ENCODE assay signal across 8 cellular contexts in the genomic region with DNA sequence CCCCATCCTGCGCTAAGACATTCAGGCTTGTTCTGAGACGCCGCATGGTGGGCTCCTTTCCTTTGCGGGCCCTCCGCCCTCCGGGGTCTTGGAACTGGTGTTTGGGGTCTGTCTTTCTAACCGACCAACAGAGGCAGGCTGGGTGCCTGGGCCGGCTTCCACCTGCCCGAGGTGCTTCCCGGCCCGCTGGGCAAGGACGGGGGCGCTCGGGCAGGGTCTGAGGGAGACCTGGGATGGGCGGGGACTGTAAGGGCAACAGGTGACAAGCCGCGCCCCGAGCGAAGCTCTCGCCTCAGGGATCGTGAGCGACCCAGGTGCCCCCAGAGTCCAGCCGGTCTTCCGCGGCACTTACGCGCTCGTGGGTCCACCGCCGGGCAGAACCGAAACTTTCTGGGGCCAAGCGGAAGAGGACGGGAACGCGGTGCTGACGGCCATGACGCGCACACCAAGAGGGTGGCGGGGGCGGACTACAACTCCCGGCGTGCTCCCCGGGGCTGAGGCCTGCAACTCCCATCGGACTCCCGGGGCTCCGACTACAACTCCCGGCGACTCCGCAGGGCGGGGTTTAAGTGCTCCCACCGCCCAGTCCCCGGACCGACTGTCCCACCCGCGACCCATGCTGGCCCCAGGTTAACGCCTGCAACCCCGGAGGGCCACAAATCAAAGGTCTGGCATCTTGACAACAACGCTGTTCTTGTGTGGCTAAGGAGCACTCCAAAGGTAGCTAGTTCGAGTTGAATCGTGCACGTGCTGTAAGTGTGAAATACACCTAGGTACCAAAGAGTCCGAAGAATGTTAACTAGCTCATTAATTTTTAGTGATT. TPM values are rescaled to one million over a fixed set of nuclear protein-coding genes. Genes with fewer than 3 reads are reported as not detected.
DNase-seq lines count a peak whose midpoint lies in the region; ATAC-seq and TF ChIP-seq lines count a peak whose summit lies in the region.

A gene (minus strand): TSS at position 455 of the 823 bp plus-strand sequence. CDS start 10,914 bp downstream, outside the sequence.

- H3K27me3 Mint-ChIP-seq in activated CD8-positive, alpha-beta T cell treated with anti-CD3 and anti-CD28 coated beads for 36 hours, result peaks cover 4% of the 10 kb centered on the region

- peak within 1 kb of the TSS; percentile 83 for H3K4me3 Mint-ChIP-seq in activated CD8-positive, alpha-beta T cell treated with anti-CD3 and anti-CD28 coated beads for 36 hours

- peaks cover 22% of the 10 kb centered on the region for H3K36me3 Mint-ChIP-seq in activated CD8-positive, alpha-beta T cell treated with anti-CD3 and anti-CD28 coated beads for 36 hours (ENCODE audit: low read depth)

- TF ChIP-seq CTCF in activated CD8-positive, alpha-beta T cell treated with anti-CD3 and anti-CD28 coated beads for 36 hours (IDR thresholded peaks at IDR 0.05), result no peak
- TF ChIP-seq CTCF in lower leg skin (IDR thresholded peaks at IDR 0.05), result no peak

- peak in 1 of 2 donors; percentile 29 for TF ChIP-seq POLR2A in lower leg skin (IDR thresholded peaks at IDR 0.05)

- peaks cover 46% of the 10 kb centered on the region for H3K4me1 Mint-ChIP-seq in activated CD8-positive, alpha-beta T cell treated with anti-CD3 and anti-CD28 coated beads for 36 hours (ENCODE audit: low read depth)

- intact Hi-C loops in activated CD8-positive, alpha-beta T cell treated with anti-CD3 and anti-CD28 coated beads for 36 hours (cut with micrococcal nuclease), result loop anchor here (2.0 kb wide), 1 partner anchor 15 kb away; no protein-coding TSS in a partner anchor
- intact Hi-C loops in lower leg skin (cut with DNase I; ENCODE audit: low total_unique reads), result no loop called here

- 2 to 5% methylated on average over 22 to 50 of the region's 62 CpGs for WGBS in lower leg skin, 2 donors

- CTCF ChIA-PET in activated CD8-positive, alpha-beta T cell treated with anti-CD3 and anti-CD28 coated beads for 36 hours (lab: Charles Lee), result interaction anchor here (0.7 to 5.0 kb wide), 9 partner anchors 9 to 84 kb away, joined by 3 to 23 read pairs (median 4); a partner anchor contains a TSS

- peak in 13 of 14 donors; percentile 51 to 92 (median 83) for DNase-seq in C1 segment of cervical spinal cord (lab: John Stamatoyannopoulos, UW)
- peak; percentile 63 for DNase-seq in NCI-H82 treated with DMSO at 0.1 percent for 48 hours (lab: John Stamatoyannopoulos, UW; ENCODE audit: unreplicated experiment)
- DNase-seq in activated CD8-positive, alpha-beta T cell treated with anti-CD3 and anti-CD28 coated beads for 36 hours, result peak; percentile 96
- DNase-seq in ecto neural progenitor cell (ENCODE audit: low spot score), result peak; percentile 93
- peak; percentile 92 to 99 for DNase-seq in lower leg skin (ENCODE audit: low spot score in 2 of 2)
- DNase-seq in stimulated activated CD4-positive, alpha-beta T cell treated with anti-CD3 and anti-CD28 coated beads, Interleukin-4, amount 100 ng/mL, for 48 hours (ENCODE audit: low read depth in 2 of 2), result peak; percentile 82 to 90

- peak within 1 kb of the TSS; percentile 97 for H3K4me3 ChIP-seq in lower leg skin (ENCODE audit: low read depth, poor library complexity, severe bottlenecking)

- no peaks in the 10 kb centered on the region for H3K9me3 Mint-ChIP-seq in activated CD8-positive, alpha-beta T cell treated with anti-CD3 and anti-CD28 coated beads for 36 hours

- POLR2A ChIA-PET in activated CD8-positive, alpha-beta T cell treated with anti-CD3 and anti-CD28 coated beads for 36 hours (lab: Charles Lee), result interaction anchor here (0.8 to 7.3 kb wide), 12 partner anchors 13 to 73 kb away, joined by 3 to 61 read pairs (median 6); no protein-coding TSS in a partner anchor

- ATAC-seq in GM19324 (IDR thresholded peaks at IDR 0.05; ENCODE audit: low FRiP score, unreplicated experiment) (peak; percentile 88), HG03460 (IDR thresholded peaks at IDR 0.05; ENCODE audit: unreplicated experiment) (peak; percentile 95)
- ATAC-seq in activated CD8-positive, alpha-beta T cell treated with anti-CD3 and anti-CD28 coated beads for 36 hours, result peak; percentile 82

- H3K27ac Mint-ChIP-seq in activated CD8-positive, alpha-beta T cell treated with anti-CD3 and anti-CD28 coated beads for 36 hours, result peak within 1 kb of the TSS; percentile 91

RNA-seq across cellular contexts. Expression of the gene that starts here (rescaled TPM):
- total RNA-seq in activated CD8-positive, alpha-beta T cell treated with anti-CD3 and anti-CD28 coated beads for 36 hours, result 10 to 100 TPM; 14.1 to 14.5 TPM
- 10 to 100 TPM; 35.0 to 57.0 (median 51.3) TPM for total RNA-seq in lower leg skin

Comparison
In these comparisons a context has a peak if more than half of its experiments do, and no peak if none do; other contexts are left out.
1. Peak in every context shown above with its lines: DNase-seq, ATAC-seq and H3K4me3 ChIP-seq.